Comparison of ENCODE assay signal across 22 cellular contexts in the genomic region with DNA sequence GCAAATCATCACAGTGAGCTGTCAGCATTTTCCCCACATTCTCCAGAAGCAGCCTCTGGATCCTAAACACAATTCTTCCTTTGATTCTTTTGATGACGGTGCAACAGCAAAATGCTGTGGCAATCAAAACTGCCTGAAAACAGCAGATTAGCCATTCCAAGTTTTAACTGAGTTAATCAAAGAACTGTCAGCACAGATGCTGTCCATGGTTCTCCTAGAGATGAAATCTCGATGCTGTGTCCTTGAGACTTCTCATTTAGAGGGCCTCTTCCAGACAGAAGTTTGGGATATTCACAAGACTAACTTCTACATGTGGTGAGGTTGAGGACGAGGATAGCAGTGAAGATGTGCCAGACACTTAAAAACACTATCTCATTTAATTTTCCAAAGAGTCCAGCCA. TPM values are rescaled to one million over a fixed set of nuclear protein-coding genes. Genes with fewer than 3 reads are reported as not detected.
DNase-seq lines count a peak whose midpoint lies in the region; ATAC-seq and TF ChIP-seq lines count a peak whose summit lies in the region.
"Had no signal": no experiment of that assay in that cellular context is flagged by ENCODE, and none has a peak within 500 bp of the region (broad histone marks: within the 10 kb centered on the region; RNA-seq: fewer than 3 reads in every experiment).

No MANE protein-coding gene starts in this region.

- no peaks in the 10 kb centered on the region for H3K79me2 ChIP-seq in GM23338 (replicated peaks; ENCODE audit: insufficient read depth)

- H3K27ac Mint-ChIP-seq in GM23338 = no peak overlapping the region
- H3K27ac Mint-ChIP-seq: H9, HFFc6 had no signal

- no peaks in the 10 kb centered on the region for H3K9me2 ChIP-seq in GM23338 (ENCODE audit: insufficient read depth)

- no peaks in the 10 kb centered on the region for H4K20me1 ChIP-seq in GM23338 (replicated peaks; ENCODE audit: insufficient read depth)

- no peak overlapping the region for H3K4me3 ChIP-seq in GM23338
- H3K4me3 ChIP-seq: PC-9, SJSA1 had no signal

- H3K36me3 Mint-ChIP-seq in GM23338 (ENCODE audit: low read depth) = no peaks in the 10 kb centered on the region

- no peaks in the 10 kb centered on the region for H3K36me3 ChIP-seq in GM23338 (ENCODE audit: insufficient read depth)
- H3K36me3 ChIP-seq: SJSA1 had no signal

- H2AFZ ChIP-seq in GM23338 = peak overlapping the region; percentile 24; the same call in 1 of the 2 replicates
- H2AFZ ChIP-seq: PC-9 had no signal

- H3K27me3 ChIP-seq in GM23338 (ENCODE audit: insufficient read depth) = no peaks in the 10 kb centered on the region
- H3K27me3 ChIP-seq: SJSA1 had no signal

- no peaks in the 10 kb centered on the region for H3K4me1 ChIP-seq in GM23338 (ENCODE audit: insufficient read depth)

- H3K9me3 Mint-ChIP-seq in GM23338 = no peaks in the 10 kb centered on the region
- H3K9me3 Mint-ChIP-seq: H9, HFFc6 had no signal

- H3K27ac ChIP-seq in GM23338 (ENCODE audit: low read depth) = no peak overlapping the region
- H3K27ac ChIP-seq: KMS-11, PC-9, SJSA1 had no signal

- ATAC-seq in GM23338 = no peak
- ATAC-seq in GM19452 (IDR thresholded peaks at IDR 0.05; ENCODE audit: unreplicated experiment) = no peak
- no peak for ATAC-seq in GM21717 (IDR thresholded peaks at IDR 0.05; ENCODE audit: unreplicated experiment)

- no peak overlapping the region for H3K4me2 ChIP-seq in GM23338
- H3K4me2 ChIP-seq: KMS-11, PC-9 had no signal

- no peak for TF ChIP-seq CTCF in GM23338 (conservative IDR thresholded peaks at IDR 0.05; ENCODE audit: low read depth in 2 of 2)

- no peak for DNase-seq in GM23338 (ENCODE audit: low spot score)
- DNase-seq in SK-MEL-5 (ENCODE audit: low read depth, low spot score) = peak; percentile 16
- DNase-seq in kidney tubule cell (ENCODE audit: low spot score) = peak; percentile 6
- no peak for DNase-seq in H4 (ENCODE audit: low spot score)
- DNase-seq in HPDE6-E6E7 (ENCODE audit: extremely low spot score) = no peak
- DNase-seq: DMS153, DND-41, H9, HFFc6, MM.1S, NCI-H2029, NCI-H446 treated with DMSO at 0.1 percent for 48 hours, NCI-H526, NCI-H82, PC-9, Right ventricle myocardium superior, RPMI8226, SW 1271 had no signal

- H3F3A ChIP-seq in GM23338 (replicated peaks; ENCODE audit: low read depth) = no peaks in the 10 kb centered on the region

- no peak overlapping the region for H3K4me3 Mint-ChIP-seq in GM23338
- H3K4me3 Mint-ChIP-seq: H9, HFFc6 had no signal

- H3K27me3 Mint-ChIP-seq in GM23338 (ENCODE audit: insufficient read depth, low read depth, poor library complexity) = peaks cover 7% of the 10 kb centered on the region

- H3K4me1 Mint-ChIP-seq in GM23338 = no peaks in the 10 kb centered on the region

- in situ Hi-C loops in SK-MEL-5 (cut with HindIII; ENCODE audit: low pct_unique_long_range_greater_than_20kb, low sequenced_read_pairs) = no loop called here

TF ChIP-seq in GM23338, 12 proteins besides CTCF, POLR2A, EP300 and RAD21 (continues in another document):
- TF ChIP-seq NANOG (IDR thresholded peaks at IDR 0.05; ENCODE audit: borderline replicate concordance) (no peak), EZH2phosphoT487 (IDR thresholded peaks at IDR 0.05; ENCODE audit: unreplicated experiment) (no peak), ZNF114 (CRISPR knock-in tag; IDR thresholded peaks at IDR 0.05) (no peak), POLR2AphosphoS5 (IDR thresholded peaks at IDR 0.05; ENCODE audit: low read depth) (no peak), EZH2 (IDR thresholded peaks at IDR 0.05; ENCODE audit: low read depth, unreplicated experiment) (no peak), STAT1 (IDR thresholded peaks at IDR 0.05; ENCODE audit: unreplicated experiment) (no peak), CREB1 (CRISPR knock-in tag; IDR thresholded peaks at IDR 0.05; ENCODE audit: low read depth) (no peak)
- TF ChIP-seq, protein P1, sequence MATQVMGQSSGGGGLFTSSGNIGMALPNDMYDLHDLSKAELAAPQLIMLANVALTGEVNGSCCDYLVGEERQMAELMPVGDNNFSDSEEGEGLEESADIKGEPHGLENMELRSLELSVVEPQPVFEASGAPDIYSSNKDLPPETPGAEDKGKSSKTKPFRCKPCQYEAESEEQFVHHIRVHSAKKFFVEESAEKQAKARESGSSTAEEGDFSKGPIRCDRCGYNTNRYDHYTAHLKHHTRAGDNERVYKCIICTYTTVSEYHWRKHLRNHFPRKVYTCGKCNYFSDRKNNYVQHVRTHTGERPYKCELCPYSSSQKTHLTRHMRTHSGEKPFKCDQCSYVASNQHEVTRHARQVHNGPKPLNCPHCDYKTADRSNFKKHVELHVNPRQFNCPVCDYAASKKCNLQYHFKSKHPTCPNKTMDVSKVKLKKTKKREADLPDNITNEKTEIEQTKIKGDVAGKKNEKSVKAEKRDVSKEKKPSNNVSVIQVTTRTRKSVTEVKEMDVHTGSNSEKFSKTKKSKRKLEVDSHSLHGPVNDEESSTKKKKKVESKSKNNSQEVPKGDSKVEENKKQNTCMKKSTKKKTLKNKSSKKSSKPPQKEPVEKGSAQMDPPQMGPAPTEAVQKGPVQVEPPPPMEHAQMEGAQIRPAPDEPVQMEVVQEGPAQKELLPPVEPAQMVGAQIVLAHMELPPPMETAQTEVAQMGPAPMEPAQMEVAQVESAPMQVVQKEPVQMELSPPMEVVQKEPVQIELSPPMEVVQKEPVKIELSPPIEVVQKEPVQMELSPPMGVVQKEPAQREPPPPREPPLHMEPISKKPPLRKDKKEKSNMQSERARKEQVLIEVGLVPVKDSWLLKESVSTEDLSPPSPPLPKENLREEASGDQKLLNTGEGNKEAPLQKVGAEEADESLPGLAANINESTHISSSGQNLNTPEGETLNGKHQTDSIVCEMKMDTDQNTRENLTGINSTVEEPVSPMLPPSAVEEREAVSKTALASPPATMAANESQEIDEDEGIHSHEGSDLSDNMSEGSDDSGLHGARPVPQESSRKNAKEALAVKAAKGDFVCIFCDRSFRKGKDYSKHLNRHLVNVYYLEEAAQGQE (IDR thresholded peaks at IDR 0.05; ENCODE audit: unreplicated experiment) = no peak
- TF ChIP-seq, protein P2, sequence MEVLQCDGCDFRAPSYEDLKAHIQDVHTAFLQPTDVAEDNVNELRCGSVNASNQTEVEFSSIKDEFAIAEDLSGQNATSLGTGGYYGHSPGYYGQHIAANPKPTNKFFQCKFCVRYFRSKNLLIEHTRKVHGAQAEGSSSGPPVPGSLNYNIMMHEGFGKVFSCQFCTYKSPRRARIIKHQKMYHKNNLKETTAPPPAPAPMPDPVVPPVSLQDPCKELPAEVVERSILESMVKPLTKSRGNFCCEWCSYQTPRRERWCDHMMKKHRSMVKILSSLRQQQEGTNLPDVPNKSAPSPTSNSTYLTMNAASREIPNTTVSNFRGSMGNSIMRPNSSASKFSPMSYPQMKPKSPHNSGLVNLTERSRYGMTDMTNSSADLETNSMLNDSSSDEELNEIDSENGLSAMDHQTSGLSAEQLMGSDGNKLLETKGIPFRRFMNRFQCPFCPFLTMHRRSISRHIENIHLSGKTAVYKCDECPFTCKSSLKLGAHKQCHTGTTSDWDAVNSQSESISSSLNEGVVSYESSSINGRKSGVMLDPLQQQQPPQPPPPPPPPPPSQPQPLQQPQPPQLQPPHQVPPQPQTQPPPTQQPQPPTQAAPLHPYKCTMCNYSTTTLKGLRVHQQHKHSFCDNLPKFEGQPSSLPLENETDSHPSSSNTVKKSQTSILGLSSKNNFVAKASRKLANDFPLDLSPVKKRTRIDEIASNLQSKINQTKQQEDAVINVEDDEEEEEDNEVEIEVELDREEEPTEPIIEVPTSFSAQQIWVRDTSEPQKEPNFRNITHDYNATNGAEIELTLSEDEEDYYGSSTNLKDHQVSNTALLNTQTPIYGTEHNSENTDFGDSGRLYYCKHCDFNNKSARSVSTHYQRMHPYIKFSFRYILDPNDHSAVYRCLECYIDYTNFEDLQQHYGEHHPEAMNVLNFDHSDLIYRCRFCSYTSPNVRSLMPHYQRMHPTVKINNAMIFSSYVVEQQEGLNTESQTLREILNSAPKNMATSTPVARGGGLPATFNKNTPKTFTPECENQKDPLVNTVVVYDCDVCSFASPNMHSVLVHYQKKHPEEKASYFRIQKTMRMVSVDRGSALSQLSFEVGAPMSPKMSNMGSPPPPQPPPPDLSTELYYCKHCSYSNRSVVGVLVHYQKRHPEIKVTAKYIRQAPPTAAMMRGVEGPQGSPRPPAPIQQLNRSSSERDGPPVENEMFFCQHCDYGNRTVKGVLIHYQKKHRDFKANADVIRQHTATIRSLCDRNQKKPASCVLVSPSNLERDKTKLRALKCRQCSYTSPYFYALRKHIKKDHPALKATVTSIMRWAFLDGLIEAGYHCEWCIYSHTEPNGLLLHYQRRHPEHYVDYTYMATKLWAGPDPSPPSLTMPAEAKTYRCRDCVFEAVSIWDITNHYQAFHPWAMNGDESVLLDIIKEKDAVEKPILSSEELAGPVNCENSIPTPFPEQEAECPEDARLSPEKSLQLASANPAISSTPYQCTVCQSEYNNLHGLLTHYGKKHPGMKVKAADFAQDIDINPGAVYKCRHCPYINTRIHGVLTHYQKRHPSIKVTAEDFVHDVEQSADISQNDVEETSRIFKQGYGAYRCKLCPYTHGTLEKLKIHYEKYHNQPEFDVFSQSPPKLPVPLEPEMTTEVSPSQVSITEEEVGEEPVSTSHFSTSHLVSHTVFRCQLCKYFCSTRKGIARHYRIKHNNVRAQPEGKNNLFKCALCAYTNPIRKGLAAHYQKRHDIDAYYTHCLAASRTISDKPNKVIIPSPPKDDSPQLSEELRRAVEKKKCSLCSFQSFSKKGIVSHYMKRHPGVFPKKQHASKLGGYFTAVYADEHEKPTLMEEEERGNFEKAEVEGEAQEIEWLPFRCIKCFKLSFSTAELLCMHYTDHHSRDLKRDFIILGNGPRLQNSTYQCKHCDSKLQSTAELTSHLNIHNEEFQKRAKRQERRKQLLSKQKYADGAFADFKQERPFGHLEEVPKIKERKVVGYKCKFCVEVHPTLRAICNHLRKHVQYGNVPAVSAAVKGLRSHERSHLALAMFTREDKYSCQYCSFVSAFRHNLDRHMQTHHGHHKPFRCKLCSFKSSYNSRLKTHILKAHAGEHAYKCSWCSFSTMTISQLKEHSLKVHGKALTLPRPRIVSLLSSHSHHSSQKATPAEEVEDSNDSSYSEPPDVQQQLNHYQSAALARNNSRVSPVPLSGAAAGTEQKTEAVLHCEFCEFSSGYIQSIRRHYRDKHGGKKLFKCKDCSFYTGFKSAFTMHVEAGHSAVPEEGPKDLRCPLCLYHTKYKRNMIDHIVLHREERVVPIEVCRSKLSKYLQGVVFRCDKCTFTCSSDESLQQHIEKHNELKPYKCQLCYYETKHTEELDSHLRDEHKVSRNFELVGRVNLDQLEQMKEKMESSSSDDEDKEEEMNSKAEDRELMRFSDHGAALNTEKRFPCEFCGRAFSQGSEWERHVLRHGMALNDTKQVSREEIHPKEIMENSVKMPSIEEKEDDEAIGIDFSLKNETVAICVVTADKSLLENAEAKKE (CRISPR knock-in tag; IDR thresholded peaks at IDR 0.05) = no peak

RNA-seq across cellular contexts. Expression of a gene that starts 50.4 kb away (rescaled TPM):
- 40.9 and 45.6 TPM in 2 replicates for total RNA-seq in GM23338 (2014; rRNA removed; shearing (Covaris generic))
- polyA plus RNA-seq in GM23338 (2016; fragmentation: Nextera tagmentation; extraction: Ambion mirVana) = 30.4 and 33.2 TPM in 2 replicates
- total RNA-seq in SK-MEL-5 (2014; rRNA removed; shearing (Covaris generic)) = 35.0 and 35.3 TPM in 2 replicates
- 49.7 and 107 TPM in 2 replicates for polyA plus RNA-seq in SK-MEL-5 (2015; cell fraction: cytosol; rRNA removed)
- polyA plus RNA-seq in SK-MEL-5 (2015; cell fraction: nucleus; rRNA removed) = 27.6 and 28.6 TPM in 2 replicates
- 34.4 and 45.7 TPM in 2 replicates for total RNA-seq in H4 (2014; rRNA removed; shearing (Covaris generic))

Comparison
In these comparisons a context has a peak if more than half of its experiments do, and no peak if none do; other contexts are left out.
1. DNase-seq: peak in SK-MEL-5 (single experiment) and kidney tubule cell (single experiment); none in GM23338 (single experiment), H4 (single experiment) and HPDE6-E6E7 (single experiment).